16 cellular contexts compared by ENCODE assay signal in the genomic region with DNA sequence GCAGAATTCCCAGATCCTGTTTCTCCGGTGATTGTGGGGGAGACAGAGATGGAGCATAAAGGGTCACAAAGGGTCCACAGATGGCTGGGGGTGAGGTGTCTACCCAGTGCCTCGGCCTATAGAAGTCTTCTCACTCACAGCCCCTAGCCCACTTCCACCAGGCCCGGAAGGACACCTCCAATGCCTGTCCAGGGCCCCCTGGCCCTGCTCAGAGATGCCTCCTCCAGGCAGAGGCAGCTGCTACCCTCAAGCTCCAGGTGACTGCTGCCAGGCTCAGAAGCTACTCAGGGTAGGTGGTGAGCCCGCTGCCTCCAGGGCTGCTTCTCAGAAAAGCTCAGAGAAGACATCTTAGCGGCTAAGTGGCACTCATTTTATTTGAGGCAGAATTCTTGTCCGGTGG. TPM values are rescaled to one million over a fixed set of nuclear protein-coding genes. Genes with fewer than 3 reads are reported as not detected.
DNase-seq lines count a peak whose midpoint lies in the region; ATAC-seq, FAIRE-seq and TF ChIP-seq lines count a peak whose summit lies in the region.
"Had no signal": no experiment of that assay in that cellular context is flagged by ENCODE, and none has a peak within 500 bp of the region (broad histone marks: within the 10 kb centered on the region; RNA-seq: fewer than 3 reads in every experiment).

No MANE protein-coding gene starts in this region.

- ATAC-seq in HepG2 (no peak), right lobe of liver (no peak), WTC11 (peak; percentile 13), GM21526 (IDR thresholded peaks at IDR 0.05; ENCODE audit: low FRiP score, unreplicated experiment) (no peak)
- ATAC-seq in activated naive CD4-positive, alpha-beta T cell treated with anti-CD3 and anti-CD28 coated beads, Interleukin-2, amount 50 U/mL, for 72 hours, result no peak
- ATAC-seq in CD8-positive, alpha-beta T cell, result no peak

- no peak for FAIRE-seq in HepG2 (lab: Jason Lieb, UNC)

- no peaks in the 10 kb centered on the region for H3K9me3 Mint-ChIP-seq in WTC11
- no peaks in the 10 kb centered on the region for H3K9me3 Mint-ChIP-seq in activated naive CD4-positive, alpha-beta T cell treated with anti-CD3 and anti-CD28 coated beads, Interleukin-2, amount 50 U/mL, for 72 hours
- H3K9me3 Mint-ChIP-seq in CD8-positive, alpha-beta T cell, result no peaks in the 10 kb centered on the region
- H3K9me3 Mint-ChIP-seq: CD4-positive, alpha-beta T cell had no signal

- H3K4me2 ChIP-seq in HepG2 (ENCODE audit: low read depth, low read length), result 0 out of 2 replicates have a peak overlapping the region, but pooled peaks have one; percentile 14
- H3K4me2 ChIP-seq: PC-9 had no signal

- no peaks in the 10 kb centered on the region for H3K36me3 Mint-ChIP-seq in WTC11
- no peaks in the 10 kb centered on the region for H3K36me3 Mint-ChIP-seq in activated naive CD4-positive, alpha-beta T cell treated with anti-CD3 and anti-CD28 coated beads, Interleukin-2, amount 50 U/mL, for 72 hours
- H3K36me3 Mint-ChIP-seq in CD8-positive, alpha-beta T cell, result peaks cover 14% of the 10 kb centered on the region

- no peaks in the 10 kb centered on the region for H3K79me2 ChIP-seq in HepG2 (ENCODE audit: insufficient read depth, low read length)

- no peaks in the 10 kb centered on the region for H3K36me3 ChIP-seq in HepG2 (replicated peaks in 1 of 2; ENCODE audit: control insufficient read depth in 1 of 2, insufficient read depth in 2 of 2, low read length in 2 of 2)
- no peaks in the 10 kb centered on the region for H3K36me3 ChIP-seq in right lobe of liver
- no peaks in the 10 kb centered on the region for H3K36me3 ChIP-seq in CD8-positive, alpha-beta T cell (ENCODE audit: insufficient read depth, low read length)

- in situ Hi-C loops in HepG2 (cut with HindIII; ENCODE audit: extremely low pct_ligation_motif_present, low pct_unique_long_range_greater_than_20kb), result loop anchor here (5.0 kb wide), 1 partner anchor 35 kb away; no protein-coding TSS in a partner anchor

- no TSS peak for BruUV-seq in HepG2 (replicated peaks; lab: Mats Ljungman, UMichigan)

- peak overlapping the region; percentile 78; the same call in 1 of the 2 replicates for H3K27ac Mint-ChIP-seq in WTC11
- H3K27ac Mint-ChIP-seq in activated naive CD4-positive, alpha-beta T cell treated with anti-CD3 and anti-CD28 coated beads, Interleukin-2, amount 50 U/mL, for 72 hours, result peak overlapping the region in 1 of 2 donors; percentile 63
- H3K27ac Mint-ChIP-seq in CD8-positive, alpha-beta T cell, result no peak overlapping the region
- H3K27ac Mint-ChIP-seq: CD4-positive, alpha-beta T cell had no signal

- peaks cover 5% of the 10 kb centered on the region; the same call in 1 of the 2 replicates for H3K4me1 ChIP-seq in HepG2 (ENCODE audit: insufficient read depth, low read length)
- no peaks in the 10 kb centered on the region for H3K4me1 ChIP-seq in right lobe of liver
- peaks cover 10% of the 10 kb centered on the region for H3K4me1 ChIP-seq in CD8-positive, alpha-beta T cell (ENCODE audit: insufficient read depth, low read length)

- TF ChIP-seq CTCF in HepG2 (CRISPR knock-in tag; IDR thresholded peaks at IDR 0.05) (no peak), right lobe of liver (IDR thresholded peaks at IDR 0.05) (no peak), WTC11 (IDR thresholded peaks at IDR 0.05) (no peak)
- TF ChIP-seq CTCF in CD8-positive, alpha-beta T cell (IDR thresholded peaks at IDR 0.05), result no peak

- no peak overlapping the region for H3K4me3 ChIP-seq in HepG2 (replicated peaks in 1 of 3; ENCODE audit: insufficient read depth in 1 of 3, low read depth in 2 of 3, low read length in 3 of 3)
- no peak overlapping the region for H3K4me3 ChIP-seq in right lobe of liver
- 0 out of 2 replicates have a peak overlapping the region, but pooled peaks have one; percentile 24 for H3K4me3 ChIP-seq in iPS-18c (ENCODE audit: insufficient read depth, low read depth, low read length)
- H3K4me3 ChIP-seq in CD8-positive, alpha-beta T cell (ENCODE audit: low read depth, low read length), result no peak overlapping the region
- H3K4me3 ChIP-seq: PC-9 had no signal

- CTCF ChIA-PET in HepG2 (lab: Yijun Ruan, JAX; ENCODE audit: low intra/inter-chr PET ratio, low total read pairs) (no interaction called here), WTC11 (lab: Charles Lee) (interaction anchor here (0.6 to 14.1 kb wide), 9 partner anchors 15 to 1216 kb away, joined by 3 to 279 read pairs (median 4); partner anchors contain the start of genes MEAF6 and ZC3H12A)
- CTCF ChIA-PET in CD8-positive, alpha-beta T cell (lab: Charles Lee), result interaction anchor here (1.4 to 23.1 kb wide), 4 partner anchors 22 to 230 kb away, joined by 6 to 559 read pairs (median 24); partner anchors contain the start of gene ZC3H12A

- intact Hi-C loops in HepG2 (cut with micrococcal nuclease; ENCODE audit: unreplicated experiment) (no loop called here), right lobe of liver (cut with DNase I) (loop anchor here (5.0 to 10.0 kb wide), 2 partner anchors 35 to 232 kb away; no protein-coding TSS in a partner anchor)
- intact Hi-C loops in CD8-positive, alpha-beta T cell (cut with DNase I, micrococcal nuclease), result loop anchor here in 1 of 2 experiments (10.0 kb wide), 1 partner anchor 1382 kb away; no protein-coding TSS in a partner anchor

- no peaks in the 10 kb centered on the region for H4K20me1 ChIP-seq in HepG2 (ENCODE audit: insufficient read depth, low read length)

- H3K27ac ChIP-seq in HepG2 (ENCODE audit: extremely low read length, insufficient read depth, low read length) (no peak overlapping the region), right lobe of liver (no peak overlapping the region)
- H3K27ac ChIP-seq in CD8-positive, alpha-beta T cell (ENCODE audit: low read depth, low read length), result no peak overlapping the region
- H3K27ac ChIP-seq: PC-9 had no signal

- TF ChIP-seq RAD21 in HepG2 (CRISPR knock-in tag; IDR thresholded peaks at IDR 0.05), result no peak

- no peak overlapping the region for H3K9ac ChIP-seq in HepG2 (ENCODE audit: insufficient read depth, low read depth, low read length)

- no peak overlapping the region for H3K4me3 Mint-ChIP-seq in WTC11
- H3K4me3 Mint-ChIP-seq in CD8-positive, alpha-beta T cell, result no peak overlapping the region
- H3K4me3 Mint-ChIP-seq: CD4-positive, alpha-beta T cell had no signal

- no peak for DNase-seq in HepG2 (ENCODE audit: low spot score)
- DNase-seq in right lobe of liver, result no peak
- no peak for DNase-seq in WTC11 (ENCODE audit: low spot score)
- DNase-seq in activated naive CD4-positive, alpha-beta T cell treated with anti-CD3 and anti-CD28 coated beads, Interleukin-2, amount 50 U/mL, for 72 hours (ENCODE audit: low spot score in 2 of 2), result no peak
- DNase-seq in CD8-positive, alpha-beta T cell, result no peak
- no peak for DNase-seq in NCI-H2029 (lab: John Stamatoyannopoulos, UW)
- DNase-seq: Calu3; CD4-positive, alpha-beta T cell; IMR-90; NCI-H1417 treated with DMSO at 0.1 percent for 48 hours; NCI-H1930; NCI-H345; NCI-H524 treated with DMSO at 0.1 percent for 48 hours; PC-9 had no signal

- POLR2A ChIA-PET in HepG2 (lab: Yijun Ruan, JAX) (interaction anchor here (0.8 kb wide), 1 partner anchor 23 kb away, joined by 3 read pairs; no protein-coding TSS in a partner anchor), WTC11 (lab: Charles Lee) (interaction anchor here (1.0 kb wide), 1 partner anchor 10 kb away, joined by 3 read pairs; no protein-coding TSS in a partner anchor)
- POLR2A ChIA-PET in CD8-positive, alpha-beta T cell (lab: Charles Lee), result no interaction called here

- no peaks in the 10 kb centered on the region; the same call in 1 of the 2 replicates for H3K27me3 Mint-ChIP-seq in WTC11 (ENCODE audit: low read depth)
- peaks cover 2% of the 10 kb centered on the region for H3K27me3 Mint-ChIP-seq in CD8-positive, alpha-beta T cell (ENCODE audit: low read depth)
- H3K27me3 Mint-ChIP-seq: CD4-positive, alpha-beta T cell had no signal

- no peak overlapping the region for H2AFZ ChIP-seq in HepG2 (ENCODE audit: low read length)
- H2AFZ ChIP-seq: PC-9 had no signal

- peaks cover 54% of the 10 kb centered on the region for H3K4me1 Mint-ChIP-seq in WTC11
- peaks cover 20% of the 10 kb centered on the region for H3K4me1 Mint-ChIP-seq in CD8-positive, alpha-beta T cell (ENCODE audit: low read depth)

- H3K27me3 ChIP-seq in HepG2 (ENCODE audit: control insufficient read depth in 1 of 2, insufficient read depth in 2 of 2, low read length in 2 of 2) (peaks cover 3 to 25% of the 10 kb centered on the region in 2 experiments; a peak in 4 of 5 replicates), right lobe of liver (no peaks in the 10 kb centered on the region)
- H3K27me3 ChIP-seq in CD8-positive, alpha-beta T cell (ENCODE audit: insufficient read depth, low read length), result no peaks in the 10 kb centered on the region

- H3K9me3 ChIP-seq in HepG2 (ENCODE audit: low read length) (no peaks in the 10 kb centered on the region), right lobe of liver (no peaks in the 10 kb centered on the region), iPS-18c (ENCODE audit: control insufficient read depth, insufficient read depth, low read length) (peaks cover 3% of the 10 kb centered on the region)
- no peaks in the 10 kb centered on the region for H3K9me3 ChIP-seq in CD8-positive, alpha-beta T cell (ENCODE audit: low read length)

- no peak for TF ChIP-seq POLR2A in HepG2 (IDR thresholded peaks at IDR 0.05; ENCODE audit: insufficient read depth in 1 of 2, low read depth in 2 of 2, low read length in 2 of 2)
- no peak for TF ChIP-seq POLR2A in right lobe of liver (IDR thresholded peaks at IDR 0.05)

- 40% methylated on average over 4 of the region's 6 CpGs for WGBS in HepG2 (ENCODE audit: low lambda C conversion rate)
- WGBS in right lobe of liver (ENCODE audit: insufficient coverage, low coverage, low lambda C conversion rate, missing lambda C conversion rate), result 79% methylated on average over 3 of the region's 6 CpGs

- TF ChIP-seq EP300 in HepG2 (IDR thresholded peaks at IDR 0.05; ENCODE audit: low read depth in 2 of 2, low read length in 2 of 2), result no peak
- TF ChIP-seq EP300 in HepG2 (CRISPR knock-in tag; IDR thresholded peaks at IDR 0.05; ENCODE audit: borderline replicate concordance), result no peak

RNA-seq across cellular contexts. Expression of gene ZC3H12A, which starts 22.0 kb away (rescaled TPM):
- total RNA-seq in HepG2 (2016; rRNA removed; fragmentation: Illumina TruSeq; extraction: Trizol) (4.2 and 6.8 TPM in 2 replicates), right lobe of liver (10 to 100 TPM in 3 of 6 experiments, 1 to 10 TPM in 3; 2.7 to 21.9 (median 8.3) TPM), WTC11 (2021) (8.4 to 10.9 TPM (median 9.6 TPM) in 3 replicates)
- total RNA-seq in HepG2 (2016; cell fraction: cytosol; rRNA removed; fragmentation: Illumina TruSeq; extraction: Trizol; ENCODE audit: low read depth), result 1.2 and 1.8 TPM in 2 replicates
- total RNA-seq in HepG2 (2016; cell fraction: insoluble cytoplasmic fraction; rRNA removed; fragmentation: Illumina TruSeq; extraction: Trizol), result 3.9 and 5.9 TPM in 2 replicates
- 2.6 and 3.2 TPM in 2 replicates for total RNA-seq in HepG2 (2016; cell fraction: membrane; rRNA removed; fragmentation: Illumina TruSeq; extraction: Trizol)
- 8.0 and 8.9 TPM in 2 replicates for total RNA-seq in HepG2 (2016; cell fraction: nucleus; rRNA removed; fragmentation: Illumina TruSeq; extraction: Trizol)
- polyA plus RNA-seq in HepG2 (2011; rRNA removed), result 13.3 and 21.1 TPM in 2 replicates
- 11.9 and 13.7 TPM in 2 replicates for polyA plus RNA-seq in HepG2 (2011; cell fraction: cytosol; rRNA removed)
- 45.8 and 63.2 TPM in 2 replicates for polyA plus RNA-seq in HepG2 (2011; cell fraction: nucleus; rRNA removed)
- polyA plus RNA-seq in HepG2 (2012), result 3.7 and 6.2 TPM in 2 replicates
- 0.97 and 1.0 TPM in 2 replicates for polyA plus RNA-seq in HepG2 (2016; cell fraction: cytosol; fragmentation: Illumina TruSeq; extraction: Trizol; ENCODE audit: low read depth)
- 5.6 and 5.9 TPM in 2 replicates for polyA plus RNA-seq in HepG2 (2016; cell fraction: insoluble cytoplasmic fraction; fragmentation: Illumina TruSeq; extraction: Trizol; ENCODE audit: low read depth)
- polyA plus RNA-seq in HepG2 (2016; cell fraction: membrane; fragmentation: Illumina TruSeq; extraction: Trizol; ENCODE audit: low read depth), result 2.2 and 2.6 TPM in 2 replicates
- 17.0 and 18.8 TPM in 2 replicates for polyA plus RNA-seq in HepG2 (2016; cell fraction: nucleus; fragmentation: Illumina TruSeq; extraction: Trizol; ENCODE audit: insufficient read depth, low read depth)
- polyA minus RNA-seq in HepG2 (2011; rRNA and poly(A)+ RNA removed; ENCODE audit: low replicate concordance), result 12.1 and 39.9 TPM in 2 replicates
- polyA minus RNA-seq in HepG2 (2011; cell fraction: cytosol; rRNA and poly(A)+ RNA removed), result 5.1 and 5.8 TPM in 2 replicates
- polyA minus RNA-seq in HepG2 (2011; cell fraction: nucleus; rRNA and poly(A)+ RNA removed), result 8.0 and 14.0 TPM in 2 replicates
- 10 to 100 TPM; 30.2 to 58.6 TPM for total RNA-seq in activated naive CD4-positive, alpha-beta T cell treated with anti-CD3 and anti-CD28 coated beads, Interleukin-2, amount 50 U/mL, for 72 hours
- total RNA-seq in CD8-positive, alpha-beta T cell, result 100 to 1,000 TPM; 202 to 205 TPM
